In the genomic region with DNA sequence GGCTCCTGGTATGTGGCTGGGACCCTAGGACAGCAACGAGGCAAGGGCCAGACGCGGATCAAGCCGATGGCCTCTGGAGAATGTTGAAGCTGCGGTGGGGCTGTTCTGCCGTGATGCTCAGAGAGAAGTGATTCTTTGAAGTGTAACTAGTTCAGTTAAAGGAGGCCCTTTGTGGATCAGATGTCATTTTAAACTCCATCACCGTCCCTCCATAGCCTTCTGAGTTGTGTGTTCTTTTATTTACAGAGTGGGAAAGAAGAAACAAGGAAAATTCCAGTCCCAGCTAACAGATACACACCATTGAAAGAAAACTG, we compare ENCODE assay signal across 8 cellular contexts. TPM values are rescaled to one million over a fixed set of nuclear protein-coding genes. Genes with fewer than 3 reads are reported as not detected.
DNase-seq lines count a peak whose midpoint lies in the region; ATAC-seq and TF ChIP-seq lines count a peak whose summit lies in the region.

No MANE protein-coding gene starts in this region.

- H3K27ac Mint-ChIP-seq in T-helper 1 cell treated with Interleukin-12 subunit alpha and Interleukin-12 subunit beta and Interleukin-4 antibody, amounts not matched to agents 30 μg/mL and 1 μg/mL, for 36 hours: peak overlapping the region; percentile 99
- peak overlapping the region; percentile 100 for H3K27ac Mint-ChIP-seq in activated naive CD8-positive, alpha-beta T cell treated with anti-CD3 and anti-CD28 coated beads, Interleukin-2, amount 10 ng/mL, durations not matched to agents 7 days and 5 days

- peaks cover 17% of the 10 kb centered on the region for H3K36me3 Mint-ChIP-seq in T-helper 1 cell treated with Interleukin-12 subunit alpha and Interleukin-12 subunit beta and Interleukin-4 antibody, amounts not matched to agents 30 μg/mL and 1 μg/mL, for 36 hours (ENCODE audit: low read depth)
- peaks cover 4% of the 10 kb centered on the region for H3K36me3 Mint-ChIP-seq in activated naive CD8-positive, alpha-beta T cell treated with anti-CD3 and anti-CD28 coated beads, Interleukin-2, amount 10 ng/mL, durations not matched to agents 7 days and 5 days

- H3K36me3 ChIP-seq in kidney epithelial cell (ENCODE audit: control insufficient read depth, insufficient read depth, low read length) (no peaks in the 10 kb centered on the region), suprapubic skin (peaks cover 24% of the 10 kb centered on the region)

- peak overlapping the region; percentile 97 for H3K27ac ChIP-seq in suprapubic skin

- peaks cover 27% of the 10 kb centered on the region for H3K4me1 ChIP-seq in suprapubic skin

- peaks cover 26% of the 10 kb centered on the region for H3K4me1 Mint-ChIP-seq in T-helper 1 cell treated with Interleukin-12 subunit alpha and Interleukin-12 subunit beta and Interleukin-4 antibody, amounts not matched to agents 30 μg/mL and 1 μg/mL, for 36 hours (ENCODE audit: low read depth)
- H3K4me1 Mint-ChIP-seq in activated naive CD8-positive, alpha-beta T cell treated with anti-CD3 and anti-CD28 coated beads, Interleukin-2, amount 10 ng/mL, durations not matched to agents 7 days and 5 days: peaks cover 22% of the 10 kb centered on the region

- TF ChIP-seq EP300 in suprapubic skin (IDR thresholded peaks at IDR 0.05): no peak

- H3K27me3 ChIP-seq in kidney epithelial cell (ENCODE audit: control insufficient read depth, insufficient read depth, low read length) (no peaks in the 10 kb centered on the region), suprapubic skin (no peaks in the 10 kb centered on the region)

- TF ChIP-seq CTCF in kidney epithelial cell (IDR thresholded peaks at IDR 0.05; ENCODE audit: insufficient read depth, low read length, poor library complexity, severe bottlenecking) (no peak), suprapubic skin (IDR thresholded peaks at IDR 0.05) (no peak)

- DNase-seq in T-helper 1 cell: no peak
- DNase-seq in activated naive CD8-positive, alpha-beta T cell treated with anti-CD3 and anti-CD28 coated beads, Interleukin-2, amount 10 ng/mL, durations not matched to agents 7 days and 5 days: no peak
- no peak for DNase-seq in kidney epithelial cell (ENCODE audit: low read depth)
- no peak for DNase-seq in suprapubic skin (ENCODE audit: low spot score in 2 of 2)
- DNase-seq in NCI-H345 treated with DMSO at 0.1 percent for 48 hours (lab: John Stamatoyannopoulos, UW; ENCODE audit: unreplicated experiment): no peak
- no peak for DNase-seq in SIG-M5 (lab: John Stamatoyannopoulos, UW)

- TF ChIP-seq POLR2A in suprapubic skin (IDR thresholded peaks at IDR 0.05): no peak

- ATAC-seq in activated naive CD8-positive, alpha-beta T cell treated with anti-CD3 and anti-CD28 coated beads, Interleukin-2, amount 10 ng/mL, durations not matched to agents 7 days and 5 days (ENCODE audit: low read depth): no peak
- no peak for ATAC-seq in GM19328 (IDR thresholded peaks at IDR 0.05; ENCODE audit: unreplicated experiment)

- peak overlapping the region; percentile 79 for H3K4me3 ChIP-seq in kidney epithelial cell (ENCODE audit: low read depth, low read length)
- H3K4me3 ChIP-seq in suprapubic skin: peak overlapping the region; percentile 96

- no peaks in the 10 kb centered on the region for H3K9me3 Mint-ChIP-seq in T-helper 1 cell treated with Interleukin-12 subunit alpha and Interleukin-12 subunit beta and Interleukin-4 antibody, amounts not matched to agents 30 μg/mL and 1 μg/mL, for 36 hours
- no peaks in the 10 kb centered on the region for H3K9me3 Mint-ChIP-seq in activated naive CD8-positive, alpha-beta T cell treated with anti-CD3 and anti-CD28 coated beads, Interleukin-2, amount 10 ng/mL, durations not matched to agents 7 days and 5 days

- H3K4me3 Mint-ChIP-seq in T-helper 1 cell treated with Interleukin-12 subunit alpha and Interleukin-12 subunit beta and Interleukin-4 antibody, amounts not matched to agents 30 μg/mL and 1 μg/mL, for 36 hours: peak overlapping the region; percentile 94
- H3K4me3 Mint-ChIP-seq in activated naive CD8-positive, alpha-beta T cell treated with anti-CD3 and anti-CD28 coated beads, Interleukin-2, amount 10 ng/mL, durations not matched to agents 7 days and 5 days: peak overlapping the region; percentile 88

- no peaks in the 10 kb centered on the region for H3K9me3 ChIP-seq in suprapubic skin

- POLR2A ChIA-PET in activated naive CD8-positive, alpha-beta T cell treated with anti-CD3 and anti-CD28 coated beads, Interleukin-2, amount 10 ng/mL, durations not matched to agents 7 days and 5 days (lab: Charles Lee): interaction anchor here (1.1 to 2.5 kb wide), 4 partner anchors 14 to 96 kb away, joined by 3 to 12 read pairs (median 6); a partner anchor contains a TSS

- no peaks in the 10 kb centered on the region for H3K27me3 Mint-ChIP-seq in T-helper 1 cell treated with Interleukin-12 subunit alpha and Interleukin-12 subunit beta and Interleukin-4 antibody, amounts not matched to agents 30 μg/mL and 1 μg/mL, for 36 hours (ENCODE audit: low read depth)
- H3K27me3 Mint-ChIP-seq in activated naive CD8-positive, alpha-beta T cell treated with anti-CD3 and anti-CD28 coated beads, Interleukin-2, amount 10 ng/mL, durations not matched to agents 7 days and 5 days: no peaks in the 10 kb centered on the region

- 2% methylated on average over 7 of the region's 7 CpGs for whole genome bisulfite sequencing in suprapubic skin

RNA-seq across cellular contexts. Expression of a gene that starts 0.4 kb away (rescaled TPM):
- total RNA-seq in activated naive CD8-positive, alpha-beta T cell treated with anti-CD3 and anti-CD28 coated beads, Interleukin-2, amount 10 ng/mL, durations not matched to agents 7 days and 5 days: 1 to 10 TPM; 8.5 to 9.2 TPM
- total RNA-seq in kidney epithelial cell (21.2 and 29.2 TPM in 2 replicates), suprapubic skin (10 to 100 TPM in 3 of 4 donors, 1 to 10 TPM in 1; 8.4 to 20.2 (median 15.5) TPM)
